In genomic region chr16:471353-472198, GRCh38 we compare ENCODE assay signal across 9 cellular contexts. TPM values are rescaled to one million over a fixed set of nuclear protein-coding genes. Genes with fewer than 3 reads are reported as not detected.
DNase-seq lines count a peak whose midpoint lies in the region; ATAC-seq and TF ChIP-seq lines count a peak whose summit lies in the region.
"Had no signal": no experiment of that assay in that cellular context is flagged by ENCODE, and none has a peak within 500 bp of the region (broad histone marks: within the 10 kb centered on the region; RNA-seq: fewer than 3 reads in every experiment).

No MANE protein-coding gene starts in this region.

- H3K9me3 ChIP-seq in heart left ventricle, result no peaks in the 10 kb centered on the region
- H3K9me3 ChIP-seq in upper lobe of right lung, result no peaks in the 10 kb centered on the region

- WGBS in heart left ventricle, 4 donors, result 80 to 88% (median 83%) methylated on average over 20 to 32 of the region's 32 CpGs

- DNase-seq in heart left ventricle, result peak in 2 of 5 donors; percentile 34 to 61
- no peak for DNase-seq in cardiac septum (ENCODE audit: low spot score)
- DNase-seq in dorsolateral prefrontal cortex, result peak; percentile 77 to 95 (median 92)
- peak; percentile 81 for DNase-seq in kidney glomerular epithelial cell (lab: John Stamatoyannopoulos, UW)
- DNase-seq in T-helper 9 cell, result no peak
- DNase-seq in activated CD8-positive, alpha-beta memory T cell treated with anti-CD3 and anti-CD28 coated beads for 24 hours, result no peak
- DNase-seq in upper lobe of right lung, result no peak
- DNase-seq: activated CD4-positive, CD25-positive, alpha-beta regulatory T cell treated with anti-CD3 and anti-CD28 coated beads, Interleukin-2, amount 50 U/mL, for 72 hours had no signal

- ATAC-seq in heart left ventricle (peak; percentile 66 to 78 (median 76)), upper lobe of right lung (no peak), GM18517 (IDR thresholded peaks at IDR 0.05; ENCODE audit: unreplicated experiment) (no peak)

- H3K4me3 ChIP-seq in heart left ventricle (no peak overlapping the region), dorsolateral prefrontal cortex (peak overlapping the region in 50 of 59 donors; percentile 0 to 59 (median 39)), upper lobe of right lung (no peak overlapping the region)

- no peak for TF ChIP-seq CTCF in heart left ventricle (IDR thresholded peaks at IDR 0.05)
- peak in 9 of 56 donors; percentile 1 to 39 (median 15) for TF ChIP-seq CTCF in dorsolateral prefrontal cortex (IDR thresholded peaks at IDR 0.05 in 54 of 56, conservative IDR thresholded peaks at IDR 0.05 in 2 of 56; ENCODE audit: low read depth in 1 of 56, partially characterized antibody in 56 of 56)
- no peak for TF ChIP-seq CTCF in upper lobe of right lung (IDR thresholded peaks at IDR 0.05)

- peaks cover 0 to 17% (median 0%) of the 10 kb centered on the region in 12 donors for H3K4me1 ChIP-seq in heart left ventricle
- no peaks in the 10 kb centered on the region for H3K4me1 ChIP-seq in upper lobe of right lung

- intact Hi-C loops in heart left ventricle (cut with DNase I) (no loop called here), cardiac septum (cut with DNase I) (loop anchor here (10.0 kb wide), 1 partner anchor 47 kb away; the partner anchor contains the start of gene RAB11FIP3), dorsolateral prefrontal cortex (cut with DNase I) (loop anchor here (2.0 to 5.0 kb wide), 3 partner anchors 44 to 74 kb away; partner anchors contain the start of genes RAB11FIP3 (in 2 of the 2) and NME4 (in 1 of the 2)), upper lobe of right lung (cut with DNase I) (no loop called here)

- peaks cover 0 to 29% (median 10%) of the 10 kb centered on the region in 9 donors for H3K36me3 ChIP-seq in heart left ventricle
- H3K36me3 ChIP-seq in upper lobe of right lung, result peaks cover 16% of the 10 kb centered on the region

- TF ChIP-seq POLR2A in heart left ventricle (IDR thresholded peaks at IDR 0.05), result no peak

- no peaks in the 10 kb centered on the region for H3K27me3 ChIP-seq in heart left ventricle
- no peaks in the 10 kb centered on the region for H3K27me3 ChIP-seq in dorsolateral prefrontal cortex
- H3K27me3 ChIP-seq in upper lobe of right lung, result no peaks in the 10 kb centered on the region

- H3K27ac ChIP-seq in heart left ventricle, result no peak overlapping the region
- H3K27ac ChIP-seq in dorsolateral prefrontal cortex, result peak overlapping the region in 58 of 59 donors; percentile 53 to 96 (median 87)
- H3K27ac ChIP-seq in upper lobe of right lung, result no peak overlapping the region

RNA-seq across cellular contexts. Expression of gene RAB11FIP3, which starts 46.1 kb away (rescaled TPM):
- total RNA-seq in heart left ventricle, result 10 to 100 TPM; 19.9 to 39.9 (median 31.9) TPM
- polyA plus RNA-seq in heart left ventricle, result 10 to 100 TPM; 19.3 to 35.2 TPM
- 52.2 TPM for total RNA-seq in cardiac septum
- total RNA-seq in dorsolateral prefrontal cortex, result 100 to 1,000 TPM in 110 of 120 experiments, 10 to 100 TPM in 10; 84.7 to 179 (median 116) TPM
- 44.1 TPM for total RNA-seq in upper lobe of right lung

RNA-seq across cellular contexts. Expression of gene CAPN15, which starts 55.9 kb away (rescaled TPM):
- 10 to 100 TPM; 12.0 to 35.5 (median 20.0) TPM for total RNA-seq in heart left ventricle
- 10 to 100 TPM; 20.8 to 26.0 TPM for polyA plus RNA-seq in heart left ventricle
- total RNA-seq in cardiac septum, result 18.5 TPM
- 10 to 100 TPM; 18.8 to 69.8 (median 34.2) TPM for total RNA-seq in dorsolateral prefrontal cortex
- total RNA-seq in upper lobe of right lung, result 45.2 TPM

Comparison
In these comparisons a context has a peak if more than half of its experiments do, and no peak if none do; other contexts are left out.
1. intact Hi-C loops: an anchor here in cardiac septum (10.0 kb wide) and dorsolateral prefrontal cortex (2.0 to 5.0 kb wide); none called in heart left ventricle and upper lobe of right lung.
2. ATAC-seq: peak in heart left ventricle (4 of 4); none in upper lobe of right lung (single experiment) and GM18517 (single experiment).
3. DNase-seq: peak in dorsolateral prefrontal cortex (10 of 10) and kidney glomerular epithelial cell (single experiment); none in cardiac septum (single experiment), T-helper 9 cell (single experiment), activated CD8-positive, alpha-beta memory T cell treated with anti-CD3 and anti-CD28 coated beads for 24 hours (single experiment) and upper lobe of right lung (single experiment).
4. H3K27ac ChIP-seq: peak in dorsolateral prefrontal cortex (58 of 59); none in heart left ventricle (0 of 12) and upper lobe of right lung (single experiment).
5. H3K4me3 ChIP-seq: peak in dorsolateral prefrontal cortex (50 of 59); none in heart left ventricle (0 of 12) and upper lobe of right lung (single experiment).